1 cellular context compared by ENCODE assay signal in genomic region chr1:1554926-1555915, GRCh38.
TF ChIP-seq lines count a peak whose summit lies in the region.

No MANE protein-coding gene starts in this region.

TF ChIP-seq in HepG2, 621 proteins besides CTCF, POLR2A, EP300 and RAD21:
- TF ChIP-seq CBX2 (IDR thresholded peaks at IDR 0.05; ENCODE audit: low read depth, low read length) (no peak), CBX2 (CRISPR knock-in tag; IDR thresholded peaks at IDR 0.05; ENCODE audit: low read depth) (no peak), GFI1 (CRISPR knock-in tag; IDR thresholded peaks at IDR 0.05; ENCODE audit: borderline replicate concordance) (no peak), ESRRA (CRISPR knock-in tag; IDR thresholded peaks at IDR 0.05; ENCODE audit: low read depth) (no peak), FOSL2 (CRISPR knock-in tag; IDR thresholded peaks at IDR 0.05) (0 out of 2 replicates have a peak, but pooled peaks have one; percentile 9), GMEB2 (CRISPR knock-in tag; IDR thresholded peaks at IDR 0.05; ENCODE audit: low read depth) (no peak), HOXD1 (CRISPR knock-in tag; IDR thresholded peaks at IDR 0.05) (no peak), TBX3 (IDR thresholded peaks at IDR 0.05; ENCODE audit: borderline replicate concordance) (no peak), AGO2 (optimal IDR thresholded peaks at IDR 0.05; ENCODE audit: low read depth, low read length) (peak; percentile 63), ZNF513 (CRISPR knock-in tag; conservative IDR thresholded peaks at IDR 0.05) (no peak), ZNF232 (CRISPR knock-in tag; IDR thresholded peaks at IDR 0.05; ENCODE audit: borderline replicate concordance) (no peak), NR2F6 (IDR thresholded peaks at IDR 0.05) (peak; percentile 22; the same call in 1 of the 2 replicates), NR2F6 (CRISPR knock-in tag; IDR thresholded peaks at IDR 0.05) (no peak), ZNF260 (CRISPR knock-in tag; IDR thresholded peaks at IDR 0.05; ENCODE audit: borderline replicate concordance, low read depth) (no peak), IRF9 (CRISPR knock-in tag; IDR thresholded peaks at IDR 0.05; ENCODE audit: borderline replicate concordance) (no peak), GATA4 (IDR thresholded peaks at IDR 0.05; ENCODE audit: borderline replicate concordance, low read depth) (no peak)
TF ChIP-seq in HepG2: peak in this region for 3.
